8 cellular contexts compared by ENCODE assay signal in the genomic region with DNA sequence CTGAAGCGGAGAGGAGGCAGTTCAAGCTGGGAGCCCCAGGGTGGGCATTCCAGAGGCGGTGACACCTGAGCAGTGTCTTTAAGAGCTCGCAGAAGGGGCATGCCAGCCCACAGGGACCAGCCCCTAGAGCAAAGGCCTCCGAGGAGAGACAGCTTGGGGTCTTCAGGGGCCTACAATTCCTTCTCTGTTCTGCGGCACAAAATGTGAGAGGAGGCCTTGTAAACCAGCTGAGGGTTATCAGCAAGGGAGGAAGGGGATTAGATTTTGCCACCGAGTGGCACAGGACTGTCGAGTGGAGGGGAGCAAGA. TPM values are rescaled to one million over a fixed set of nuclear protein-coding genes. Genes with fewer than 3 reads are reported as not detected.
A peak's percentile ranks its signal among the peaks of the same experiment; 100 is the strongest.
DNase-seq lines count a peak whose midpoint lies in the region; ATAC-seq and TF ChIP-seq lines count a peak whose summit lies in the region.

No MANE protein-coding gene starts in this region.

- CTCF ChIA-PET in A673 (lab: Charles Lee), result no interaction called here

- H3K27ac Mint-ChIP-seq in IgD-negative memory B cell, result peak overlapping the region; percentile 49 to 97 (median 91)

- peaks cover 1% of the 10 kb centered on the region for H3K36me3 Mint-ChIP-seq in IgD-negative memory B cell

- H3K36me3 ChIP-seq in A673 (ENCODE audit: insufficient read depth, low read length, poor library complexity, severe bottlenecking) (peaks cover 14% of the 10 kb centered on the region), muscle layer of duodenum (ENCODE audit: control insufficient read depth in 1 of 2, insufficient read depth in 2 of 2, low read length in 2 of 2) (peaks cover 6 to 10% of the 10 kb centered on the region in 2 donors)

- BruUV-seq in A673 (replicated peaks; lab: Mats Ljungman, UMichigan), result no TSS peak

- DNase-seq in A673 (ENCODE audit: low spot score), result no peak
- DNase-seq in choroid plexus epithelial cell (ENCODE audit: low read depth), result no peak
- DNase-seq in stimulated activated CD8-positive, alpha-beta memory T cell treated with anti-CD3 and anti-CD28 coated beads, Interleukin-4, amount 100 ng/mL, for 48 hours, result no peak
- no peak for DNase-seq in HPDE6-E6E7 (ENCODE audit: extremely low spot score)
- DNase-seq in NCI-H2196 treated with DMSO at 0.1 percent for 48 hours (lab: John Stamatoyannopoulos, UW; ENCODE audit: unreplicated experiment), result no peak

- POLR2A ChIA-PET in A673 (lab: Charles Lee; ENCODE audit: low non-redundant PET), result no interaction called here

- H3K27ac ChIP-seq in A673 (ENCODE audit: low read depth, low read length, poor library complexity, severe bottlenecking), result peak overlapping the region; percentile 87
- H3K27ac ChIP-seq in muscle layer of duodenum (ENCODE audit: low read length), result peak overlapping the region; percentile 78

- no peaks in the 10 kb centered on the region for H3K9me3 ChIP-seq in A673 (ENCODE audit: low read depth, low read length, poor library complexity, severe bottlenecking)
- no peaks in the 10 kb centered on the region for H3K9me3 ChIP-seq in muscle layer of duodenum (ENCODE audit: control insufficient read depth in 1 of 2, low read length in 2 of 2)

- peaks cover 6% of the 10 kb centered on the region for H3K4me1 ChIP-seq in A673 (ENCODE audit: insufficient read depth, low read length, poor library complexity, severe bottlenecking)
- peaks cover 5 to 22% of the 10 kb centered on the region in 2 donors for H3K4me1 ChIP-seq in muscle layer of duodenum (ENCODE audit: control insufficient read depth in 1 of 2, insufficient read depth in 2 of 2, low read length in 2 of 2)

- peaks cover 19 to 26% (median 25%) of the 10 kb centered on the region in 3 donors for H3K4me1 Mint-ChIP-seq in IgD-negative memory B cell

- ATAC-seq in HG03457 (IDR thresholded peaks at IDR 0.05; ENCODE audit: unreplicated experiment), result no peak

- H3K27me3 Mint-ChIP-seq in IgD-negative memory B cell, result no peaks in the 10 kb centered on the region

- TF ChIP-seq CTCF in A673 (conservative IDR thresholded peaks at IDR 0.05; ENCODE audit: low read depth, low read length) (no peak), choroid plexus epithelial cell (conservative IDR thresholded peaks at IDR 0.05; ENCODE audit: low read depth, low read length) (no peak)

- H3K27me3 ChIP-seq in A673 (replicated peaks; ENCODE audit: insufficient read depth, low read depth, low read length, poor library complexity), result no peaks in the 10 kb centered on the region
- H3K27me3 ChIP-seq in muscle layer of duodenum (ENCODE audit: low read depth, low read length), result no peaks in the 10 kb centered on the region

- H3K4me3 ChIP-seq in A673 (ENCODE audit: low read depth, low read length, poor library complexity, severe bottlenecking) (peak overlapping the region; percentile 76), choroid plexus epithelial cell (ENCODE audit: low read depth, low read length) (peak overlapping the region; percentile 72), muscle layer of duodenum (ENCODE audit: low read depth in 1 of 2, low read length in 2 of 2) (peak overlapping the region; percentile 63 to 90)

- H3K9me3 Mint-ChIP-seq in IgD-negative memory B cell, result no peaks in the 10 kb centered on the region

- intact Hi-C loops in A673 (cut with micrococcal nuclease; ENCODE audit: unreplicated experiment), result no loop called here

- peak overlapping the region; percentile 87 to 95 (median 90) for H3K4me3 Mint-ChIP-seq in IgD-negative memory B cell

RNA-seq across cellular contexts. Expression of gene SIGMAR1, which starts 0.5 kb away (rescaled TPM):
- total RNA-seq in A673 (2021), result 165 and 172 TPM in 2 replicates
- 63.1 TPM for polyA plus RNA-seq in IgD-negative memory B cell

RNA-seq across cellular contexts. Expression of gene GALT, which starts 8.4 kb away (rescaled TPM):
- total RNA-seq in A673 (2021), result 27.6 and 37.6 TPM in 2 replicates
- 37.2 TPM for polyA plus RNA-seq in IgD-negative memory B cell

RNA-seq across cellular contexts. Expression of gene ARID3C, which starts 9.2 kb away (rescaled TPM):
- total RNA-seq in A673 (2021), result not detected in 2 replicates
- not detected for polyA plus RNA-seq in IgD-negative memory B cell

RNA-seq across cellular contexts. Expression of gene IL11RA, which starts 13.9 kb away (rescaled TPM):
- total RNA-seq in A673 (2021), result 5.6 and 12.1 TPM in 2 replicates
- polyA plus RNA-seq in IgD-negative memory B cell, result 4.7 TPM

RNA-seq across cellular contexts. Expression of gene DCTN3, which starts 17.8 kb away (rescaled TPM):
- 79.3 and 89.4 TPM in 2 replicates for total RNA-seq in A673 (2021)
- polyA plus RNA-seq in IgD-negative memory B cell, result 113 TPM
